ENCODE assay signal across 17 cellular contexts in the genomic region with DNA sequence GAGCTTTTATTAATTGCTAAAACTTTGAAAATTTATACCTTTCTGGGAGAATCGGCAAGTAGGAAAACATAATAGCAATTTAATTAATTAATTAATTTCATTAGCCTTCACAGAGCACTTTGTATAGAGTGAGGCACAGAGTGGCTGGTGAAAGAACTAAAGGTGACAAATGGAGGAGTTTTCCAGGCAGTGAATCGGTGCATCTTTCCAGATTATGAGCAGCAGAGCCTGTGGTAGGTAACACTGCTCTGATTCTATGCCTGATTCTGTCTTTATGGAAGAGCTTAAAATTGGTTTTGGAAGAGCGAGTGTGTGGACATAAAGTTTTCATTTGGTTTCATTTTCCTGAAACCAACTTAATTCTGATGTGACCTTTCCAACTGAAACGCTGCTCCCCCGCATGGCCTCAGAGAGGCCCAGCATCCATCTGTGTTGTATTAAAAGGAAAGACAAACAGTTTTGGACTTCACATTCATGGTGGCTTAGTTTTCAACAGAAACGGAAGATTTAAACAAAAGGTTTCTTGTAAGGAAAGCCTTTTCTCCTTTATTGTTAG.
DNase-seq lines count a peak whose midpoint lies in the region; ATAC-seq and TF ChIP-seq lines count a peak whose summit lies in the region.
"Had no signal": no experiment of that assay in that cellular context is flagged by ENCODE, and none has a peak within 500 bp of the region (broad histone marks: within the 10 kb centered on the region; RNA-seq: fewer than 3 reads in every experiment).

No MANE protein-coding gene starts in this region.

- H2BK120ac ChIP-seq in mesenchymal stem cell (ENCODE audit: low read depth, low read length), result no peak overlapping the region

- ATAC-seq in GM19324 (IDR thresholded peaks at IDR 0.05; ENCODE audit: low FRiP score, unreplicated experiment), result no peak
- ATAC-seq: upper lobe of right lung had no signal

- H3K4me3 ChIP-seq in mesenchymal stem cell (ENCODE audit: insufficient read depth in 1 of 2, low read depth in 1 of 2, low read length in 2 of 2), result peak overlapping the region in 1 of 2 experiments; percentile 62
- H3K4me3 ChIP-seq: pancreas, SJCRH30, upper lobe of right lung had no signal

- no peaks in the 10 kb centered on the region for H3K27me3 Mint-ChIP-seq in chondrocyte (ENCODE audit: low read depth)
- H3K27me3 Mint-ChIP-seq: activated naive CD4-positive, alpha-beta T cell treated with anti-CD3 and anti-CD28 coated beads, Interleukin-2, amount 10 ng/mL, durations not matched to agents 7 days and 5 days had no signal

- no peak overlapping the region for H3K27ac ChIP-seq in mesenchymal stem cell (ENCODE audit: low read length, poor library complexity, severe bottlenecking)
- H3K27ac ChIP-seq: SJCRH30, upper lobe of right lung had no signal

- H3K9me3 Mint-ChIP-seq in chondrocyte (ENCODE audit: low read depth), result peaks cover 14% of the 10 kb centered on the region
- H3K9me3 Mint-ChIP-seq: activated naive CD4-positive, alpha-beta T cell treated with anti-CD3 and anti-CD28 coated beads, Interleukin-2, amount 10 ng/mL, durations not matched to agents 7 days and 5 days; immature natural killer cell had no signal

- peak overlapping the region; percentile 45 for H3K27ac Mint-ChIP-seq in chondrocyte (ENCODE audit: unreplicated experiment)
- H3K27ac Mint-ChIP-seq: activated naive CD4-positive, alpha-beta T cell treated with anti-CD3 and anti-CD28 coated beads, Interleukin-2, amount 10 ng/mL, durations not matched to agents 7 days and 5 days; CD14-positive monocyte; immature natural killer cell had no signal

- H3K9ac ChIP-seq in mesenchymal stem cell (ENCODE audit: low read length), result peak overlapping the region; percentile 84

- no peak overlapping the region for H4K8ac ChIP-seq in mesenchymal stem cell (ENCODE audit: low read length)

- peaks cover 4% of the 10 kb centered on the region for H3K9me3 ChIP-seq in mesenchymal stem cell (ENCODE audit: control insufficient read depth, low read length)
- H3K9me3 ChIP-seq: pancreas, SJCRH30 had no signal

- no peak overlapping the region for H3K4me3 Mint-ChIP-seq in chondrocyte (ENCODE audit: unreplicated experiment)
- H3K4me3 Mint-ChIP-seq: activated naive CD4-positive, alpha-beta T cell treated with anti-CD3 and anti-CD28 coated beads, Interleukin-2, amount 10 ng/mL, durations not matched to agents 7 days and 5 days; CD14-positive monocyte; immature natural killer cell had no signal

- DNase-seq in AG08395 (ENCODE audit: low spot score), result peak; percentile 50
- DNase-seq in HS-5 (ENCODE audit: low read depth), result peak; percentile 13
- DNase-seq in chondrocyte (ENCODE audit: low spot score), result no peak
- no peak for DNase-seq in mesenchymal stem cell
- no peak for DNase-seq in NCI-H524 (lab: John Stamatoyannopoulos, UW)
- DNase-seq in activated CD4-positive, alpha-beta T cell treated with anti-CD3 and anti-CD28 coated beads for 1 hour, result no peak
- DNase-seq in globus pallidus (ENCODE audit: low spot score), result no peak
- DNase-seq: activated CD4-positive, alpha-beta T cell treated with anti-CD3 and anti-CD28 coated beads, Interleukin-2, amount 50 U/mL, for 1 hour; activated naive CD4-positive, alpha-beta T cell treated with anti-CD3 and anti-CD28 coated beads, Interleukin-2, amount 10 ng/mL, durations not matched to agents 7 days and 5 days; effector memory CD4-positive, alpha-beta T cell; immature natural killer cell; NCI-H2081 treated with DMSO at 0.1 percent for 48 hours; pancreas; upper lobe of right lung had no signal

- WGBS in mesenchymal stem cell, result 95% methylated on average over 4 of the region's 6 CpGs

- H3K23ac ChIP-seq in mesenchymal stem cell (ENCODE audit: low read length in 2 of 2), result no peak overlapping the region

- no peak overlapping the region for H4K91ac ChIP-seq in mesenchymal stem cell (ENCODE audit: low read length)

- H3K36me3 ChIP-seq in mesenchymal stem cell (ENCODE audit: control insufficient read depth in 1 of 2, insufficient read depth in 2 of 2, low read depth in 1 of 2, low read length in 2 of 2), result no peaks in the 10 kb centered on the region
- H3K36me3 ChIP-seq: pancreas, SJCRH30, upper lobe of right lung had no signal

- no peaks in the 10 kb centered on the region for H3K27me3 ChIP-seq in mesenchymal stem cell (ENCODE audit: control insufficient read depth in 1 of 2, insufficient read depth in 1 of 2, low read length in 2 of 2)
- H3K27me3 ChIP-seq: pancreas, SJCRH30, upper lobe of right lung had no signal

- H3K4me1 Mint-ChIP-seq in chondrocyte (ENCODE audit: low read depth), result peaks cover 7% of the 10 kb centered on the region
- H3K4me1 Mint-ChIP-seq: activated naive CD4-positive, alpha-beta T cell treated with anti-CD3 and anti-CD28 coated beads, Interleukin-2, amount 10 ng/mL, durations not matched to agents 7 days and 5 days; CD14-positive monocyte; immature natural killer cell had no signal

- TF ChIP-seq CTCF in chondrocyte (IDR thresholded peaks at IDR 0.05), result peak; percentile 55

- no peak overlapping the region for H3K14ac ChIP-seq in mesenchymal stem cell (ENCODE audit: low read length in 2 of 2)

- no peak overlapping the region for H3K4ac ChIP-seq in mesenchymal stem cell (ENCODE audit: low read depth in 1 of 2, low read length in 2 of 2)

- H2AFZ ChIP-seq in mesenchymal stem cell (ENCODE audit: low read depth, low read length), result no peak overlapping the region

- no peak overlapping the region for H2AK5ac ChIP-seq in mesenchymal stem cell (ENCODE audit: low read length, severe bottlenecking)

- no peaks in the 10 kb centered on the region for H3K4me1 ChIP-seq in mesenchymal stem cell (ENCODE audit: control insufficient read depth, insufficient read depth, low read depth, low read length)
- H3K4me1 ChIP-seq: pancreas, SJCRH30, upper lobe of right lung had no signal

- no peak overlapping the region for H2BK12ac ChIP-seq in mesenchymal stem cell (ENCODE audit: low read length in 2 of 2)

- no peak overlapping the region for H2BK5ac ChIP-seq in mesenchymal stem cell (ENCODE audit: low read depth, low read length, poor library complexity, severe bottlenecking)

- peaks cover 2% of the 10 kb centered on the region for H3K36me3 Mint-ChIP-seq in chondrocyte (ENCODE audit: low read depth)
- H3K36me3 Mint-ChIP-seq: activated naive CD4-positive, alpha-beta T cell treated with anti-CD3 and anti-CD28 coated beads, Interleukin-2, amount 10 ng/mL, durations not matched to agents 7 days and 5 days; CD14-positive monocyte; immature natural killer cell had no signal

- H2BK15ac ChIP-seq in mesenchymal stem cell (ENCODE audit: low read depth, poor library complexity, severe bottlenecking), result no peak overlapping the region

- H3K18ac ChIP-seq in mesenchymal stem cell (ENCODE audit: low read depth in 1 of 2, low read length in 2 of 2), result no peak overlapping the region

- H3K4me2 ChIP-seq in mesenchymal stem cell (ENCODE audit: low read length, poor library complexity, severe bottlenecking), result no peak overlapping the region

- no peaks in the 10 kb centered on the region for H3K79me1 ChIP-seq in mesenchymal stem cell (replicated peaks; ENCODE audit: low read length, poor library complexity, severe bottlenecking)

Comparison
In these comparisons a context has a peak if more than half of its experiments do, and no peak if none do; other contexts are left out.
1. DNase-seq: peak in AG08395 (single experiment) and HS-5 (single experiment); none in chondrocyte (single experiment), mesenchymal stem cell (single experiment), NCI-H524 (0 of 2), activated CD4-positive, alpha-beta T cell treated with anti-CD3 and anti-CD28 coated beads for 1 hour (single experiment) and globus pallidus (single experiment).